Comparison of ENCODE assay signal across 1 cellular context in the genomic region with DNA sequence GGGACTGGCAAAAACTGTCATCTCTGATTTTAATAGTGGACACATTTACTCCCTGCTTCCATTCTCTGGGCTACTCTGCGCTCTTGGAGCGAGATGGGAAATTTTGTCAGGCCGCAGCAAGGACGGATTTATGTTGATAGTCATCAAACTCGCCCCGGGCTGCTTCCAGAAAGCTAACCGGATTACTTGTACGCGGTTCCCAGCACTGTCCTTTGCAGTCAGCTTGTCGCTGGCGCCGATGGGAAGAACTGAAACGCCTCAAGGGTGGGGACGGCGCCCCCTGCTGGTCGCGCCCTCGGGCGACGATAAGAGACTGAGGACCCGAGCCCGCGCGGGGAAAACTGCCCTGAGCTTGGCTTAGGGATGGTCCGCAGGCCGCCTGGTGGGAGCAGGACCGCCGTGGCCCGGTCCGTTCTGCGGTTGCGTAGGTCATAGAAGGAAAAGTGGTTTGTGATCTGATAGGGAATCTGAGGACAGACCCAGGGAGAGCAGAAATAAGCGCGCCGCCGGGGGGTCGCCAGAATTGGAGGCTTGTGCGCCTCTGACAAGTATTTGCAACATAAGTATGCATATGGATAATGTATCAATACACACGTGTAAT.
TF ChIP-seq lines count a peak whose summit lies in the region.

No MANE protein-coding gene starts in this region.

TF ChIP-seq in K562, 482 proteins besides CTCF, POLR2A, EP300 and RAD21 (continued from another document):
- TF ChIP-seq, protein P1, sequence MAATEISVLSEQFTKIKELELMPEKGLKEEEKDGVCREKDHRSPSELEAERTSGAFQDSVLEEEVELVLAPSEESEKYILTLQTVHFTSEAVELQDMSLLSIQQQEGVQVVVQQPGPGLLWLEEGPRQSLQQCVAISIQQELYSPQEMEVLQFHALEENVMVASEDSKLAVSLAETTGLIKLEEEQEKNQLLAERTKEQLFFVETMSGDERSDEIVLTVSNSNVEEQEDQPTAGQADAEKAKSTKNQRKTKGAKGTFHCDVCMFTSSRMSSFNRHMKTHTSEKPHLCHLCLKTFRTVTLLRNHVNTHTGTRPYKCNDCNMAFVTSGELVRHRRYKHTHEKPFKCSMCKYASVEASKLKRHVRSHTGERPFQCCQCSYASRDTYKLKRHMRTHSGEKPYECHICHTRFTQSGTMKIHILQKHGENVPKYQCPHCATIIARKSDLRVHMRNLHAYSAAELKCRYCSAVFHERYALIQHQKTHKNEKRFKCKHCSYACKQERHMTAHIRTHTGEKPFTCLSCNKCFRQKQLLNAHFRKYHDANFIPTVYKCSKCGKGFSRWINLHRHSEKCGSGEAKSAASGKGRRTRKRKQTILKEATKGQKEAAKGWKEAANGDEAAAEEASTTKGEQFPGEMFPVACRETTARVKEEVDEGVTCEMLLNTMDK (IDR thresholded peaks at IDR 0.05; ENCODE audit: borderline replicate concordance, insufficient read depth, low read depth, low read length, poor library complexity, severe bottlenecking) = peak; percentile 86
- TF ChIP-seq, protein P2, sequence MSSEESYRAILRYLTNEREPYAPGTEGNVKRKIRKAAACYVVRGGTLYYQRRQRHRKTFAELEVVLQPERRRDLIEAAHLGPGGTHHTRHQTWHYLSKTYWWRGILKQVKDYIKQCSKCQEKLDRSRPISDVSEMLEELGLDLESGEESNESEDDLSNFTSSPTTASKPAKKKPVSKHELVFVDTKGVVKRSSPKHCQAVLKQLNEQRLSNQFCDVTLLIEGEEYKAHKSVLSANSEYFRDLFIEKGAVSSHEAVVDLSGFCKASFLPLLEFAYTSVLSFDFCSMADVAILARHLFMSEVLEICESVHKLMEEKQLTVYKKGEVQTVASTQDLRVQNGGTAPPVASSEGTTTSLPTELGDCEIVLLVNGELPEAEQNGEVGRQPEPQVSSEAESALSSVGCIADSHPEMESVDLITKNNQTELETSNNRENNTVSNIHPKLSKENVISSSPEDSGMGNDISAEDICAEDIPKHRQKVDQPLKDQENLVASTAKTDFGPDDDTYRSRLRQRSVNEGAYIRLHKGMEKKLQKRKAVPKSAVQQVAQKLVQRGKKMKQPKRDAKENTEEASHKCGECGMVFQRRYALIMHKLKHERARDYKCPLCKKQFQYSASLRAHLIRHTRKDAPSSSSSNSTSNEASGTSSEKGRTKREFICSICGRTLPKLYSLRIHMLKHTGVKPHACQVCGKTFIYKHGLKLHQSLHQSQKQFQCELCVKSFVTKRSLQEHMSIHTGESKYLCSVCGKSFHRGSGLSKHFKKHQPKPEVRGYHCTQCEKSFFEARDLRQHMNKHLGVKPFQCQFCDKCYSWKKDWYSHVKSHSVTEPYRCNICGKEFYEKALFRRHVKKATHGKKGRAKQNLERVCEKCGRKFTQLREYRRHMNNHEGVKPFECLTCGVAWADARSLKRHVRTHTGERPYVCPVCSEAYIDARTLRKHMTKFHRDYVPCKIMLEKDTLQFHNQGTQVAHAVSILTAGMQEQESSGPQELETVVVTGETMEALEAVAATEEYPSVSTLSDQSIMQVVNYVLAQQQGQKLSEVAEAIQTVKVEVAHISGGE (CRISPR knock-in tag; IDR thresholded peaks at IDR 0.05) = no peak; a peak in 1 of 6 replicates
- peak; percentile 80 for TF ChIP-seq SP1 (CRISPR knock-in tag; IDR thresholded peaks at IDR 0.05)
- no peak for TF ChIP-seq CREBBP (IDR thresholded peaks at IDR 0.05; ENCODE audit: low read depth, low read length)
- no peak for TF ChIP-seq ZNF830 (CRISPR knock-in tag; IDR thresholded peaks at IDR 0.05)
- peak in 1 of 2 experiments; percentile 58; a peak in 1 of 4 replicates for TF ChIP-seq KDM4B (IDR thresholded peaks at IDR 0.05; ENCODE audit: borderline replicate concordance in 2 of 2, low read depth in 1 of 2)
- TF ChIP-seq, protein P3, sequence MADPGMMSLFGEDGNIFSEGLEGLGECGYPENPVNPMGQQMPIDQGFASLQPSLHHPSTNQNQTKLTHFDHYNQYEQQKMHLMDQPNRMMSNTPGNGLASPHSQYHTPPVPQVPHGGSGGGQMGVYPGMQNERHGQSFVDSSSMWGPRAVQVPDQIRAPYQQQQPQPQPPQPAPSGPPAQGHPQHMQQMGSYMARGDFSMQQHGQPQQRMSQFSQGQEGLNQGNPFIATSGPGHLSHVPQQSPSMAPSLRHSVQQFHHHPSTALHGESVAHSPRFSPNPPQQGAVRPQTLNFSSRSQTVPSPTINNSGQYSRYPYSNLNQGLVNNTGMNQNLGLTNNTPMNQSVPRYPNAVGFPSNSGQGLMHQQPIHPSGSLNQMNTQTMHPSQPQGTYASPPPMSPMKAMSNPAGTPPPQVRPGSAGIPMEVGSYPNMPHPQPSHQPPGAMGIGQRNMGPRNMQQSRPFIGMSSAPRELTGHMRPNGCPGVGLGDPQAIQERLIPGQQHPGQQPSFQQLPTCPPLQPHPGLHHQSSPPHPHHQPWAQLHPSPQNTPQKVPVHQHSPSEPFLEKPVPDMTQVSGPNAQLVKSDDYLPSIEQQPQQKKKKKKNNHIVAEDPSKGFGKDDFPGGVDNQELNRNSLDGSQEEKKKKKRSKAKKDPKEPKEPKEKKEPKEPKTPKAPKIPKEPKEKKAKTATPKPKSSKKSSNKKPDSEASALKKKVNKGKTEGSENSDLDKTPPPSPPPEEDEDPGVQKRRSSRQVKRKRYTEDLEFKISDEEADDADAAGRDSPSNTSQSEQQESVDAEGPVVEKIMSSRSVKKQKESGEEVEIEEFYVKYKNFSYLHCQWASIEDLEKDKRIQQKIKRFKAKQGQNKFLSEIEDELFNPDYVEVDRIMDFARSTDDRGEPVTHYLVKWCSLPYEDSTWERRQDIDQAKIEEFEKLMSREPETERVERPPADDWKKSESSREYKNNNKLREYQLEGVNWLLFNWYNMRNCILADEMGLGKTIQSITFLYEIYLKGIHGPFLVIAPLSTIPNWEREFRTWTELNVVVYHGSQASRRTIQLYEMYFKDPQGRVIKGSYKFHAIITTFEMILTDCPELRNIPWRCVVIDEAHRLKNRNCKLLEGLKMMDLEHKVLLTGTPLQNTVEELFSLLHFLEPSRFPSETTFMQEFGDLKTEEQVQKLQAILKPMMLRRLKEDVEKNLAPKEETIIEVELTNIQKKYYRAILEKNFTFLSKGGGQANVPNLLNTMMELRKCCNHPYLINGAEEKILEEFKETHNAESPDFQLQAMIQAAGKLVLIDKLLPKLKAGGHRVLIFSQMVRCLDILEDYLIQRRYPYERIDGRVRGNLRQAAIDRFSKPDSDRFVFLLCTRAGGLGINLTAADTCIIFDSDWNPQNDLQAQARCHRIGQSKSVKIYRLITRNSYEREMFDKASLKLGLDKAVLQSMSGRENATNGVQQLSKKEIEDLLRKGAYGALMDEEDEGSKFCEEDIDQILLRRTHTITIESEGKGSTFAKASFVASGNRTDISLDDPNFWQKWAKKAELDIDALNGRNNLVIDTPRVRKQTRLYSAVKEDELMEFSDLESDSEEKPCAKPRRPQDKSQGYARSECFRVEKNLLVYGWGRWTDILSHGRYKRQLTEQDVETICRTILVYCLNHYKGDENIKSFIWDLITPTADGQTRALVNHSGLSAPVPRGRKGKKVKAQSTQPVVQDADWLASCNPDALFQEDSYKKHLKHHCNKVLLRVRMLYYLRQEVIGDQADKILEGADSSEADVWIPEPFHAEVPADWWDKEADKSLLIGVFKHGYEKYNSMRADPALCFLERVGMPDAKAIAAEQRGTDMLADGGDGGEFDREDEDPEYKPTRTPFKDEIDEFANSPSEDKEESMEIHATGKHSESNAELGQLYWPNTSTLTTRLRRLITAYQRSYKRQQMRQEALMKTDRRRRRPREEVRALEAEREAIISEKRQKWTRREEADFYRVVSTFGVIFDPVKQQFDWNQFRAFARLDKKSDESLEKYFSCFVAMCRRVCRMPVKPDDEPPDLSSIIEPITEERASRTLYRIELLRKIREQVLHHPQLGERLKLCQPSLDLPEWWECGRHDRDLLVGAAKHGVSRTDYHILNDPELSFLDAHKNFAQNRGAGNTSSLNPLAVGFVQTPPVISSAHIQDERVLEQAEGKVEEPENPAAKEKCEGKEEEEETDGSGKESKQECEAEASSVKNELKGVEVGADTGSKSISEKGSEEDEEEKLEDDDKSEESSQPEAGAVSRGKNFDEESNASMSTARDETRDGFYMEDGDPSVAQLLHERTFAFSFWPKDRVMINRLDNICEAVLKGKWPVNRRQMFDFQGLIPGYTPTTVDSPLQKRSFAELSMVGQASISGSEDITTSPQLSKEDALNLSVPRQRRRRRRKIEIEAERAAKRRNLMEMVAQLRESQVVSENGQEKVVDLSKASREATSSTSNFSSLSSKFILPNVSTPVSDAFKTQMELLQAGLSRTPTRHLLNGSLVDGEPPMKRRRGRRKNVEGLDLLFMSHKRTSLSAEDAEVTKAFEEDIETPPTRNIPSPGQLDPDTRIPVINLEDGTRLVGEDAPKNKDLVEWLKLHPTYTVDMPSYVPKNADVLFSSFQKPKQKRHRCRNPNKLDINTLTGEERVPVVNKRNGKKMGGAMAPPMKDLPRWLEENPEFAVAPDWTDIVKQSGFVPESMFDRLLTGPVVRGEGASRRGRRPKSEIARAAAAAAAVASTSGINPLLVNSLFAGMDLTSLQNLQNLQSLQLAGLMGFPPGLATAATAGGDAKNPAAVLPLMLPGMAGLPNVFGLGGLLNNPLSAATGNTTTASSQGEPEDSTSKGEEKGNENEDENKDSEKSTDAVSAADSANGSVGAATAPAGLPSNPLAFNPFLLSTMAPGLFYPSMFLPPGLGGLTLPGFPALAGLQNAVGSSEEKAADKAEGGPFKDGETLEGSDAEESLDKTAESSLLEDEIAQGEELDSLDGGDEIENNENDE (IDR thresholded peaks at IDR 0.05; ENCODE audit: low read depth, low read length) = peak; percentile 45
- TF ChIP-seq TRIM24 (IDR thresholded peaks at IDR 0.05) = peak in 1 of 2 experiments; percentile 58; a peak in 2 of 4 replicates
- TF ChIP-seq IRF2 (CRISPR knock-in tag; IDR thresholded peaks at IDR 0.05) = no peak
- 0 out of 2 replicates have a peak, but pooled peaks have one; percentile 28 for TF ChIP-seq BMI1 (IDR thresholded peaks at IDR 0.05; ENCODE audit: low read length)
- peak; percentile 97 for TF ChIP-seq XRCC5 (IDR thresholded peaks at IDR 0.05; ENCODE audit: low read depth, low read length)
- no peak for TF ChIP-seq U2AF2 (optimal IDR thresholded peaks at IDR 0.05; ENCODE audit: low read depth, low read length)
- no peak for TF ChIP-seq ASH1L (IDR thresholded peaks at IDR 0.05; ENCODE audit: borderline replicate concordance, low read depth, partially characterized antibody)
- peak; percentile 51; the same call in 1 of the 2 replicates for TF ChIP-seq CREB1 (IDR thresholded peaks at IDR 0.05)
- TF ChIP-seq CREB1 (CRISPR knock-in tag; IDR thresholded peaks at IDR 0.05) = peak; percentile 68; the same call in 1 of the 2 replicates
- TF ChIP-seq, protein P4, sequence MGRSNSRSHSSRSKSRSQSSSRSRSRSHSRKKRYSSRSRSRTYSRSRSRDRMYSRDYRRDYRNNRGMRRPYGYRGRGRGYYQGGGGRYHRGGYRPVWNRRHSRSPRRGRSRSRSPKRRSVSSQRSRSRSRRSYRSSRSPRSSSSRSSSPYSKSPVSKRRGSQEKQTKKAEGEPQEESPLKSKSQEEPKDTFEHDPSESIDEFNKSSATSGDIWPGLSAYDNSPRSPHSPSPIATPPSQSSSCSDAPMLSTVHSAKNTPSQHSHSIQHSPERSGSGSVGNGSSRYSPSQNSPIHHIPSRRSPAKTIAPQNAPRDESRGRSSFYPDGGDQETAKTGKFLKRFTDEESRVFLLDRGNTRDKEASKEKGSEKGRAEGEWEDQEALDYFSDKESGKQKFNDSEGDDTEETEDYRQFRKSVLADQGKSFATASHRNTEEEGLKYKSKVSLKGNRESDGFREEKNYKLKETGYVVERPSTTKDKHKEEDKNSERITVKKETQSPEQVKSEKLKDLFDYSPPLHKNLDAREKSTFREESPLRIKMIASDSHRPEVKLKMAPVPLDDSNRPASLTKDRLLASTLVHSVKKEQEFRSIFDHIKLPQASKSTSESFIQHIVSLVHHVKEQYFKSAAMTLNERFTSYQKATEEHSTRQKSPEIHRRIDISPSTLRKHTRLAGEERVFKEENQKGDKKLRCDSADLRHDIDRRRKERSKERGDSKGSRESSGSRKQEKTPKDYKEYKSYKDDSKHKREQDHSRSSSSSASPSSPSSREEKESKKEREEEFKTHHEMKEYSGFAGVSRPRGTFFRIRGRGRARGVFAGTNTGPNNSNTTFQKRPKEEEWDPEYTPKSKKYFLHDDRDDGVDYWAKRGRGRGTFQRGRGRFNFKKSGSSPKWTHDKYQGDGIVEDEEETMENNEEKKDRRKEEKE (IDR thresholded peaks at IDR 0.05; ENCODE audit: borderline replicate concordance in 1 of 2, control insufficient read depth in 1 of 2, low read depth in 2 of 2, low read length in 1 of 2) = 0 out of 4 replicates have a peak, but pooled peaks of 1 of the 2 experiments have one; percentile 67
- TF ChIP-seq HDAC1 (IDR thresholded peaks at IDR 0.05) = peak in 1 of 2 experiments; percentile 83; a peak in 2 of 4 replicates
- TF ChIP-seq HMGN3 (IDR thresholded peaks at IDR 0.05; ENCODE audit: borderline replicate concordance, extremely low read depth, insufficient read length, low read depth, low read length) = peak; percentile 89
- TF ChIP-seq EP400 (IDR thresholded peaks at IDR 0.05) = peak; percentile 58; the same call in 1 of the 2 replicates
- peak; percentile 97 for TF ChIP-seq STAG1 (CRISPR knock-in tag; IDR thresholded peaks at IDR 0.05; ENCODE audit: borderline replicate concordance)
- TF ChIP-seq, protein P5, sequence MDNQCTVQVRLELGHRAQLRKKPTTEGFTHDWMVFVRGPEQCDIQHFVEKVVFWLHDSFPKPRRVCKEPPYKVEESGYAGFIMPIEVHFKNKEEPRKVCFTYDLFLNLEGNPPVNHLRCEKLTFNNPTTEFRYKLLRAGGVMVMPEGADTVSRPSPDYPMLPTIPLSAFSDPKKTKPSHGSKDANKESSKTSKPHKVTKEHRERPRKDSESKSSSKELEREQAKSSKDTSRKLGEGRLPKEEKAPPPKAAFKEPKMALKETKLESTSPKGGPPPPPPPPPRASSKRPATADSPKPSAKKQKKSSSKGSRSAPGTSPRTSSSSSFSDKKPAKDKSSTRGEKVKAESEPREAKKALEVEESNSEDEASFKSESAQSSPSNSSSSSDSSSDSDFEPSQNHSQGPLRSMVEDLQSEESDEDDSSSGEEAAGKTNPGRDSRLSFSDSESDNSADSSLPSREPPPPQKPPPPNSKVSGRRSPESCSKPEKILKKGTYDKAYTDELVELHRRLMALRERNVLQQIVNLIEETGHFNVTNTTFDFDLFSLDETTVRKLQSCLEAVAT (IDR thresholded peaks at IDR 0.05) = peak; percentile 60 to 84; a peak in 2 of 4 replicates
